5 cellular contexts compared by ENCODE assay signal in the genomic region with DNA sequence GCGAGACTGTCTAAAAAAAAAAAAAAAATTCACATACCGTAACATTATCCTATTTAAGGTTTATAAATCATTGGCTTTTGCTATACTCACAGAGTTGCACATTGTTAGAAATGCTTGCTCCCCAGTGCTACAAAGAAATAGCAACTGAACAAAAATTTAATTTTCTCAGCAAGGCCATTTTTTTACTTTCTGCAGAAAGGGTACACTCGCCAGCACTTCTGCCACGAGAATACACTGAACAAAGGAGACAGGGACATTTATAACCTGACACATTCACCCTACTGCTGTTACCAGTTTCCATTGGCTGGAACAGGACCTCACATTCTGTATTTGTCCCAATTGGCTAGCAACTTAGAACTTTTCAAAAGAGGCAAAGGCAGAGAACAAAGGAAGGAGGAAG.
TF ChIP-seq lines count a peak whose summit lies in the region.

No MANE protein-coding gene starts in this region.

TF ChIP-seq in HEK293, 187 proteins besides CTCF, POLR2A, EP300 and RAD21:
- peak; percentile 56 for TF ChIP-seq SETDB1 (IDR thresholded peaks at IDR 0.05; ENCODE audit: insufficient read length, low read length)

TF ChIP-seq in GM12878, 131 proteins besides CTCF, POLR2A, EP300 and RAD21:
- peak; percentile 95 for TF ChIP-seq CBX5 (IDR thresholded peaks at IDR 0.05; ENCODE audit: low read depth)

TF ChIP-seq in K562, 482 proteins besides CTCF, POLR2A, EP300 and RAD21:
- TF ChIP-seq CBX5 (IDR thresholded peaks at IDR 0.05; ENCODE audit: borderline replicate concordance, low read depth) (0 out of 2 replicates have a peak, but pooled peaks have one; percentile 60), TRIM28 (IDR thresholded peaks at IDR 0.05) (peak; percentile 92), CBX1 (IDR thresholded peaks at IDR 0.05; ENCODE audit: low read depth) (peak; percentile 41; the same call in 1 of the 2 replicates), CBX3 (IDR thresholded peaks at IDR 0.05; ENCODE audit: borderline replicate concordance in 1 of 2, low read length in 2 of 2) (peak in 1 of 2 experiments; percentile 97; a peak in 2 of 3 replicates)
- TF ChIP-seq, protein P1, sequence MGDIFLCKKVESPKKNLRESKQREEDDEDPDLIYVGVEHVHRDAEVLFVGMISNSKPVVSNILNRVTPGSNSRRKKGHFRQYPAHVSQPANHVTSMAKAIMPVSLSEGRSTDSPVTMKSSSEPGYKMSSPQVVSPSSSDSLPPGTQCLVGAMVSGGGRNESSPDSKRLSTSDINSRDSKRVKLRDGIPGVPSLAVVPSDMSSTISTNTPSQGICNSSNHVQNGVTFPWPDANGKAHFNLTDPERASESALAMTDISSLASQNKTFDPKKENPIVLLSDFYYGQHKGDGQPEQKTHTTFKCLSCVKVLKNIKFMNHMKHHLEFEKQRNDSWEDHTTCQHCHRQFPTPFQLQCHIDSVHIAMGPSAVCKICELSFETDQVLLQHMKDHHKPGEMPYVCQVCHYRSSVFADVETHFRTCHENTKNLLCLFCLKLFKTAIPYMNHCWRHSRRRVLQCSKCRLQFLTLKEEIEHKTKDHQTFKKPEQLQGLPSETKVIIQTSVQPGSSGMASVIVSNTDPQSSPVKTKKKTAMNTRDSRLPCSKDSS (IDR thresholded peaks at IDR 0.05; ENCODE audit: low read depth, partially characterized antibody): peak; percentile 96

TF ChIP-seq in H1, 55 proteins besides CTCF, POLR2A, EP300 and RAD21:
- peak; percentile 54; the same call in 1 of the 2 replicates for TF ChIP-seq TBP (IDR thresholded peaks at IDR 0.05; ENCODE audit: low read depth, low read length)

TF ChIP-seq in HepG2, 621 proteins besides CTCF, POLR2A, EP300 and RAD21:
- peak; percentile 82; the same call in 1 of the 2 replicates for TF ChIP-seq ZNF562 (CRISPR knock-in tag; IDR thresholded peaks at IDR 0.05; ENCODE audit: borderline replicate concordance)
